Comparison of ENCODE assay signal across 1 cellular context in genomic region chr3:195691596-195692360, GRCh38. TPM values are rescaled to one million over a fixed set of nuclear protein-coding genes. Genes with fewer than 3 reads are reported as not detected.
"Had no signal": no experiment of that assay in that cellular context is flagged by ENCODE, and none has a peak within 500 bp of the region (broad histone marks: within the 10 kb centered on the region; RNA-seq: fewer than 3 reads in every experiment).

No MANE protein-coding gene starts in this region.

RNA-seq across cellular contexts. Expression of gene MUC20, which starts 29.0 kb away (rescaled TPM):
- total RNA-seq: glomerular endothelial cell had no signal
